8 cellular contexts compared by ENCODE assay signal in genomic region chr5:140221697-140222223, GRCh38. TPM values are rescaled to one million over a fixed set of nuclear protein-coding genes. Genes with fewer than 3 reads are reported as not detected.
DNase-seq lines count a peak whose midpoint lies in the region; ATAC-seq and TF ChIP-seq lines count a peak whose summit lies in the region.

No MANE protein-coding gene starts in this region.

- BruUV-seq in Panc1 (replicated peaks; lab: Mats Ljungman, UMichigan): no TSS peak

- in situ Hi-C loops in Panc1 (cut with HindIII; ENCODE audit: low pct_unique_long_range_greater_than_20kb, low sequenced_read_pairs): no loop called here

- peak; percentile 51 for DNase-seq in Panc1 (ENCODE audit: low read depth, low spot score)
- peak; percentile 81 for DNase-seq in fibroblast of gingiva (ENCODE audit: low read depth)
- peak; percentile 36 for DNase-seq in smooth muscle cell of the brain vasculature (ENCODE audit: low read depth, low spot score)
- no peak for DNase-seq in NCI-H2029 (lab: John Stamatoyannopoulos, UW)
- DNase-seq in stimulated activated CD4-positive, alpha-beta T cell treated with anti-CD3 and anti-CD28 coated beads, Interleukin-4, amount 100 ng/mL, for 4 hours: no peak
- no peak for DNase-seq in effector CD8-positive, alpha-beta T cell (lab: John Stamatoyannopoulos, UW)

- H3K27me3 ChIP-seq in Panc1 (ENCODE audit: control insufficient read depth, insufficient read depth, low read length): no peaks in the 10 kb centered on the region

- H3K36me3 ChIP-seq in Panc1 (ENCODE audit: control insufficient read depth, insufficient read depth, low read length): no peaks in the 10 kb centered on the region

- intact Hi-C loops in Panc1 (cut with micrococcal nuclease; ENCODE audit: unreplicated experiment): no loop called here

- peaks cover 12% of the 10 kb centered on the region for H3K4me1 ChIP-seq in Panc1 (ENCODE audit: control insufficient read depth, insufficient read depth, low read length)

- H3K9me3 ChIP-seq in Panc1 (ENCODE audit: control insufficient read depth, insufficient read depth, low read depth, low read length): no peaks in the 10 kb centered on the region

- TF ChIP-seq CTCF in Panc1 (IDR thresholded peaks at IDR 0.05): no peak

- POLR2A ChIA-PET in Panc1 (lab: Charles Lee): no interaction called here

- H3K4me3 ChIP-seq in Panc1 (ENCODE audit: low read depth in 2 of 2, low read length in 2 of 2): no peak overlapping the region

- CTCF ChIA-PET in Panc1 (lab: Charles Lee): no interaction called here

- no peak overlapping the region for H3K27ac ChIP-seq in Panc1 (ENCODE audit: low read length)

- ATAC-seq in GM21529 (IDR thresholded peaks at IDR 0.05; ENCODE audit: unreplicated experiment): peak; percentile 49
- ATAC-seq in Panc1: no peak
- ATAC-seq in GM19397 (IDR thresholded peaks at IDR 0.05; ENCODE audit: unreplicated experiment): no peak

RNA-seq across cellular contexts. Expression of gene CYSTM1, which starts 46.8 kb away (rescaled TPM):
- total RNA-seq in Panc1 (2021; ENCODE audit: unreplicated experiment): 126 TPM
- polyA plus RNA-seq in Panc1 (2012; ENCODE audit: insufficient read length): 185 TPM

Comparison
In these comparisons a context has a peak if more than half of its experiments do, and no peak if none do; other contexts are left out.
1. DNase-seq: peak in Panc1 (single experiment), fibroblast of gingiva (single experiment) and smooth muscle cell of the brain vasculature (single experiment); none in NCI-H2029 (single experiment), stimulated activated CD4-positive, alpha-beta T cell treated with anti-CD3 and anti-CD28 coated beads, Interleukin-4, amount 100 ng/mL, for 4 hours (0 of 2) and effector CD8-positive, alpha-beta T cell (single experiment).